15 cellular contexts compared by ENCODE assay signal in genomic region chr13:98050041-98050466, GRCh38.
DNase-seq lines count a peak whose midpoint lies in the region; ATAC-seq and TF ChIP-seq lines count a peak whose summit lies in the region.
"Had no signal": no experiment of that assay in that cellular context is flagged by ENCODE, and none has a peak within 500 bp of the region (broad histone marks: within the 10 kb centered on the region; RNA-seq: fewer than 3 reads in every experiment).

No MANE protein-coding gene starts in this region.

- H3K27ac Mint-ChIP-seq in WTC11 = no peak overlapping the region
- H3K27ac Mint-ChIP-seq: naive thymus-derived CD4-positive, alpha-beta T cell had no signal

- ATAC-seq in HG03442 (IDR thresholded peaks at IDR 0.05; ENCODE audit: unreplicated experiment) (no peak), WTC11 (no peak), GM18868 (IDR thresholded peaks at IDR 0.05; ENCODE audit: unreplicated experiment) (no peak)
- ATAC-seq: HCT116; naive thymus-derived CD4-positive, alpha-beta T cell had no signal

- DNase-seq in DMS153 treated with DMSO at 0.1 percent for 48 hours (lab: John Stamatoyannopoulos, UW; ENCODE audit: unreplicated experiment) (peak; percentile 26), HT-29 (ENCODE audit: low spot score) (peak; percentile 88), SHP77 treated with DMSO at 0.1 percent for 48 hours (lab: John Stamatoyannopoulos, UW) (peak; percentile 87), kidney epithelial cell (ENCODE audit: low read depth) (peak; percentile 23), WTC11 (ENCODE audit: low spot score) (no peak)
- DNase-seq in activated CD8-positive, alpha-beta memory T cell treated with anti-CD3 and anti-CD28 coated beads, Interleukin-2, amount 50 U/mL, for 48 hours = no peak
- DNase-seq: activated CD8-positive, alpha-beta memory T cell treated with anti-CD3 and anti-CD28 coated beads for 24 hours; activated naive CD4-positive, alpha-beta T cell treated with anti-CD3 and anti-CD28 coated beads, Interleukin-2, amount 50 U/mL, for 16 hours; Caco-2; Karpas-422; naive thymus-derived CD4-positive, alpha-beta T cell had no signal

- no peak overlapping the region for H3K4me3 ChIP-seq in kidney epithelial cell (ENCODE audit: low read depth, low read length)

- H3K36me3 Mint-ChIP-seq in WTC11 = peaks cover 3% of the 10 kb centered on the region

- H3K36me3 ChIP-seq in kidney epithelial cell (ENCODE audit: control insufficient read depth, insufficient read depth, low read length) = no peaks in the 10 kb centered on the region

- CTCF ChIA-PET in WTC11 (lab: Charles Lee) = no interaction called here

- peaks cover 6% of the 10 kb centered on the region; the same call in 1 of the 2 replicates for H3K4me1 Mint-ChIP-seq in WTC11
- H3K4me1 Mint-ChIP-seq: central memory CD8-positive, alpha-beta T cell; naive thymus-derived CD4-positive, alpha-beta T cell had no signal

- H3K27me3 Mint-ChIP-seq in WTC11 (ENCODE audit: low read depth) = no peaks in the 10 kb centered on the region; the same call in 1 of the 2 replicates

- H3K27me3 ChIP-seq in kidney epithelial cell (ENCODE audit: control insufficient read depth, insufficient read depth, low read length) = no peaks in the 10 kb centered on the region

- H3K4me3 Mint-ChIP-seq in WTC11 = no peak overlapping the region
- H3K4me3 Mint-ChIP-seq: central memory CD8-positive, alpha-beta T cell; naive thymus-derived CD4-positive, alpha-beta T cell had no signal

- TF ChIP-seq CTCF in kidney epithelial cell (IDR thresholded peaks at IDR 0.05; ENCODE audit: insufficient read depth, low read length, poor library complexity, severe bottlenecking) (no peak), WTC11 (IDR thresholded peaks at IDR 0.05) (no peak)

- POLR2A ChIA-PET in WTC11 (lab: Charles Lee) = no interaction called here

- peaks cover 5% of the 10 kb centered on the region for H3K9me3 Mint-ChIP-seq in WTC11

TF ChIP-seq in WTC11, 78 proteins besides CTCF, POLR2A, EP300 and RAD21 (continues in another document):
- no peak for TF ChIP-seq NR2C2 (CRISPR knock-in tag; IDR thresholded peaks at IDR 0.05)
- TF ChIP-seq GTF2I (CRISPR knock-in tag; conservative IDR thresholded peaks at IDR 0.05) = no peak
- no peak for TF ChIP-seq IRF1 (CRISPR knock-in tag; IDR thresholded peaks at IDR 0.05)
- no peak for TF ChIP-seq IRF2 (CRISPR knock-in tag; IDR thresholded peaks at IDR 0.05; ENCODE audit: borderline replicate concordance, low read depth)
- no peak for TF ChIP-seq JAZF1 (CRISPR knock-in tag; IDR thresholded peaks at IDR 0.05)
- TF ChIP-seq MAX (CRISPR knock-in tag; IDR thresholded peaks at IDR 0.05) = no peak
- no peak for TF ChIP-seq ZNF532 (CRISPR knock-in tag; IDR thresholded peaks at IDR 0.05; ENCODE audit: borderline replicate concordance)
- no peak for TF ChIP-seq OVOL2 (CRISPR knock-in tag; IDR thresholded peaks at IDR 0.05; ENCODE audit: borderline replicate concordance)
- no peak for TF ChIP-seq PREB (CRISPR knock-in tag; IDR thresholded peaks at IDR 0.05; ENCODE audit: borderline replicate concordance)
- TF ChIP-seq AFF4 (CRISPR knock-in tag; IDR thresholded peaks at IDR 0.05; ENCODE audit: borderline replicate concordance) = no peak
- TF ChIP-seq USF2 (CRISPR knock-in tag; IDR thresholded peaks at IDR 0.05) = no peak
- no peak for TF ChIP-seq KAT7 (CRISPR knock-in tag; IDR thresholded peaks at IDR 0.05; ENCODE audit: borderline replicate concordance)

Comparison
In these comparisons a context has a peak if more than half of its experiments do, and no peak if none do; other contexts are left out.
1. DNase-seq: peak in DMS153 treated with DMSO at 0.1 percent for 48 hours (single experiment), HT-29 (single experiment), SHP77 treated with DMSO at 0.1 percent for 48 hours (single experiment) and kidney epithelial cell (single experiment); none in WTC11 (single experiment) and activated CD8-positive, alpha-beta memory T cell treated with anti-CD3 and anti-CD28 coated beads, Interleukin-2, amount 50 U/mL, for 48 hours (single experiment).